Comparison of ENCODE assay signal across 16 cellular contexts in genomic region chr4:166315721-166316467, GRCh38.
DNase-seq lines count a peak whose midpoint lies in the region; ATAC-seq, FAIRE-seq and TF ChIP-seq lines count a peak whose summit lies in the region.
"Had no signal": no experiment of that assay in that cellular context is flagged by ENCODE, and none has a peak within 500 bp of the region (broad histone marks: within the 10 kb centered on the region; RNA-seq: fewer than 3 reads in every experiment).

No MANE protein-coding gene starts in this region.

- H3K23ac ChIP-seq in H1 (ENCODE audit: insufficient read length) (no peak overlapping the region), mesendoderm (ENCODE audit: low read length) (peak overlapping the region; percentile 19)

- no peak for FAIRE-seq in H1 (lab: Jason Lieb, UNC)
- FAIRE-seq: GM12878, GM18507 had no signal

- no peak overlapping the region for H2BK15ac ChIP-seq in H1 (ENCODE audit: low read length)
- H2BK15ac ChIP-seq in mesendoderm (replicated peaks; ENCODE audit: low read depth), result no peak overlapping the region

- H3K27ac ChIP-seq in GM23338 (ENCODE audit: low read depth) (no peak overlapping the region), H1 (ENCODE audit: low read depth, low read length) (no peak overlapping the region), mesendoderm (ENCODE audit: low read depth, low read length) (no peak overlapping the region)
- H3K27ac ChIP-seq: BLaER1 treated with 17β-estradiol and CSF1 and Interleukin-3, amounts not matched to agents 10 nM and 100 nM had no signal

- no peaks in the 10 kb centered on the region for H3F3A ChIP-seq in GM23338 (replicated peaks; ENCODE audit: low read depth)

- H2AK5ac ChIP-seq in H1 (ENCODE audit: low read depth, low read length) (no peak overlapping the region), mesendoderm (ENCODE audit: low read length) (no peak overlapping the region)

- DNase-seq in ELF-1 (ENCODE audit: low read depth, low spot score) (peak; percentile 2), GM23338 (ENCODE audit: low spot score) (peak; percentile 5), H1 (ENCODE audit: low read depth in 1 of 2, low spot score in 2 of 2) (no peak), mesendoderm (peak; percentile 14), NCI-H1417 treated with DMSO at 0.1 percent for 48 hours (lab: John Stamatoyannopoulos, UW) (no peak)
- no peak for DNase-seq in activated CD4-positive, CD25-positive, alpha-beta regulatory T cell (lab: John Stamatoyannopoulos, UW)
- no peak for DNase-seq in activated CD4-positive, alpha-beta T cell treated with anti-CD3 and anti-CD28 coated beads for 48 hours
- DNase-seq: Calu3; CD8-positive, alpha-beta T cell; DMS79 treated with DMSO at 0.1 percent for 48 hours; GOT3; H9 had no signal

- POLR2A ChIA-PET in H1 (lab: Charles Lee; ENCODE audit: partially characterized antibody), result no interaction called here

- H3K79me1 ChIP-seq in H1 (ENCODE audit: low read depth, low read length), result no peaks in the 10 kb centered on the region
- H3K79me1 ChIP-seq in mesendoderm (ENCODE audit: low read length), result no peaks in the 10 kb centered on the region

- no peak overlapping the region for H3K4me3 ChIP-seq in GM23338
- H3K4me3 ChIP-seq in H1 (ENCODE audit: extremely low read depth in 1 of 4, insufficient read depth in 2 of 4, low read depth in 3 of 4, low read length in 4 of 4), result no peak overlapping the region
- no peak overlapping the region for H3K4me3 ChIP-seq in mesendoderm (ENCODE audit: low read length)
- H3K4me3 ChIP-seq: BLaER1 treated with 17β-estradiol and CSF1 and Interleukin-3, amounts not matched to agents 10 nM and 100 nM; GM12878 had no signal

- CTCF ChIA-PET in H1 (lab: Charles Lee; ENCODE audit: partially characterized antibody), result interaction anchor here (1.1 to 3.6 kb wide), 4 partner anchors 9 to 186 kb away, joined by 3 to 14 read pairs (median 4); no protein-coding TSS in a partner anchor

- H2BK12ac ChIP-seq in H1 (ENCODE audit: low read depth, low read length), result no peak overlapping the region

- H3K9ac ChIP-seq in H1 (replicated peaks in 1 of 4; ENCODE audit: extremely low read depth in 1 of 4, low read depth in 3 of 4, low read length in 3 of 4) (no peak overlapping the region), mesendoderm (ENCODE audit: low read length) (no peak overlapping the region)
- H3K9ac ChIP-seq: BLaER1 treated with 17β-estradiol and CSF1 and Interleukin-3, amounts not matched to agents 10 nM and 100 nM had no signal

- no peak overlapping the region for H3K27ac Mint-ChIP-seq in GM23338
- H3K27ac Mint-ChIP-seq: B cell; CD8-positive, alpha-beta T cell; H9 had no signal

- no peaks in the 10 kb centered on the region; the same call in 1 of the 2 replicates for H3K23me2 ChIP-seq in H1 (ENCODE audit: low read depth, low read length)

- H2AFZ ChIP-seq in GM23338 (no peak overlapping the region), H1 (ENCODE audit: low read length) (peak overlapping the region; percentile 49; the same call in 1 of the 2 replicates)

- no peaks in the 10 kb centered on the region for H3K9me3 ChIP-seq in H1 (ENCODE audit: insufficient read depth in 2 of 2, low read depth in 1 of 2, low read length in 1 of 2)
- H3K9me3 ChIP-seq: BLaER1 treated with 17β-estradiol and CSF1 and Interleukin-3, amounts not matched to agents 10 nM and 100 nM had no signal

- no peaks in the 10 kb centered on the region for H3K27me3 ChIP-seq in GM23338 (ENCODE audit: insufficient read depth)
- no peaks in the 10 kb centered on the region for H3K27me3 ChIP-seq in H1 (replicated peaks in 1 of 4; ENCODE audit: control insufficient read depth in 3 of 4, extremely low read depth in 1 of 4, insufficient read depth in 3 of 4, low read length in 3 of 4)
- H3K27me3 ChIP-seq in mesendoderm (ENCODE audit: insufficient read depth, low read length, poor library complexity), result no peaks in the 10 kb centered on the region
- H3K27me3 ChIP-seq: BLaER1 treated with 17β-estradiol and CSF1 and Interleukin-3, amounts not matched to agents 10 nM and 100 nM had no signal

- H3K4ac ChIP-seq in H1 (replicated peaks; ENCODE audit: insufficient read length, low read depth, low read length) (no peak overlapping the region), mesendoderm (ENCODE audit: low read depth, low read length) (no peak overlapping the region)

- TF ChIP-seq RAD21 in H1 (IDR thresholded peaks at IDR 0.05 in 1 of 2, conservative IDR thresholded peaks at IDR 0.05 in 1 of 2; ENCODE audit: low read depth in 2 of 2, low read length in 2 of 2), result no peak

- H4K5ac ChIP-seq in H1 (ENCODE audit: insufficient read length, low read depth, low read length) (no peak overlapping the region), mesendoderm (ENCODE audit: low read length) (no peak overlapping the region)

- H3K4me1 Mint-ChIP-seq in GM23338, result peaks cover 2% of the 10 kb centered on the region; the same call in 1 of the 3 replicates
- H3K4me1 Mint-ChIP-seq: B cell, H9 had no signal

- H3K14ac ChIP-seq in H1 (ENCODE audit: insufficient read length), result no peak overlapping the region

- H3K4me2 ChIP-seq in GM23338 (no peak overlapping the region), H1 (ENCODE audit: insufficient read depth in 1 of 2, low read depth in 2 of 2, low read length in 2 of 2) (no peak overlapping the region), mesendoderm (ENCODE audit: low read length) (no peak overlapping the region)
- H3K4me2 ChIP-seq: BLaER1 treated with 17β-estradiol and CSF1 and Interleukin-3, amounts not matched to agents 10 nM and 100 nM had no signal

- H3K56ac ChIP-seq in H1 (replicated peaks; ENCODE audit: insufficient read length, low read depth, low read length) (no peak overlapping the region), mesendoderm (ENCODE audit: low read length) (no peak overlapping the region)

- H2BK120ac ChIP-seq in H1 (replicated peaks; ENCODE audit: low read depth, low read length) (no peak overlapping the region), mesendoderm (ENCODE audit: low read depth, low read length) (no peak overlapping the region)

- H3K4me3 Mint-ChIP-seq in GM23338, result no peak overlapping the region
- H3K4me3 Mint-ChIP-seq: B cell; CD8-positive, alpha-beta T cell; H9 had no signal

- H3K9me3 Mint-ChIP-seq in GM23338, result no peaks in the 10 kb centered on the region
- H3K9me3 Mint-ChIP-seq: H9 had no signal

- no peaks in the 10 kb centered on the region for H3K36me3 Mint-ChIP-seq in GM23338 (ENCODE audit: low read depth)
- H3K36me3 Mint-ChIP-seq: CD8-positive, alpha-beta T cell had no signal

- TF ChIP-seq EP300 in H1 (IDR thresholded peaks at IDR 0.05; ENCODE audit: borderline replicate concordance in 1 of 2, low read depth in 2 of 2, low read length in 2 of 2), result no peak

- TF ChIP-seq CTCF in GM23338 (conservative IDR thresholded peaks at IDR 0.05; ENCODE audit: low read depth in 2 of 2) (no peak), H1 (IDR thresholded peaks at IDR 0.05; ENCODE audit: control extremely low read depth in 1 of 3, insufficient read depth in 1 of 3, low read depth in 1 of 3, low read length in 3 of 3) (no peak)

- H4K20me1 ChIP-seq in GM23338 (replicated peaks; ENCODE audit: insufficient read depth) (no peaks in the 10 kb centered on the region), H1 (replicated peaks in 1 of 2; ENCODE audit: control insufficient read depth in 1 of 2, insufficient read depth in 2 of 2, low read length in 2 of 2) (no peaks in the 10 kb centered on the region)
- H4K20me1 ChIP-seq: BLaER1 treated with 17β-estradiol and CSF1 and Interleukin-3, amounts not matched to agents 10 nM and 100 nM had no signal

- H3K79me2 ChIP-seq in GM23338 (replicated peaks; ENCODE audit: insufficient read depth), result no peaks in the 10 kb centered on the region
- H3K79me2 ChIP-seq in H1 (ENCODE audit: control insufficient read depth in 1 of 2, insufficient read depth in 2 of 2, low read length in 2 of 2), result no peaks in the 10 kb centered on the region
- H3K79me2 ChIP-seq in mesendoderm (ENCODE audit: control insufficient read depth, insufficient read depth, low read length), result no peaks in the 10 kb centered on the region

- H3K27me3 Mint-ChIP-seq in GM23338 (ENCODE audit: insufficient read depth, low read depth, poor library complexity), result no peaks in the 10 kb centered on the region
- H3K27me3 Mint-ChIP-seq: B cell had no signal

- ATAC-seq in GM23338, result no peak; the same call in 2 of the 3 replicates
- ATAC-seq: CD8-positive, alpha-beta T cell; GM12878 had no signal

- H3K4me1 ChIP-seq in GM23338 (ENCODE audit: insufficient read depth) (no peaks in the 10 kb centered on the region), H1 (replicated peaks in 1 of 4; ENCODE audit: control insufficient read depth in 3 of 4, insufficient read depth in 4 of 4, low read length in 3 of 4) (no peaks in the 10 kb centered on the region), mesendoderm (ENCODE audit: control insufficient read depth, low read depth, low read length) (peaks cover 3% of the 10 kb centered on the region)

- H3K18ac ChIP-seq in H1 (ENCODE audit: extremely low read depth, low read length), result no peak overlapping the region
- H3K18ac ChIP-seq in mesendoderm (ENCODE audit: low read length), result no peak overlapping the region

- no peak overlapping the region for H2BK5ac ChIP-seq in H1 (ENCODE audit: low read depth, low read length)
- no peak overlapping the region for H2BK5ac ChIP-seq in mesendoderm (ENCODE audit: low read length)

- no peak overlapping the region for H2BK20ac ChIP-seq in H1 (ENCODE audit: low read length)

- H3K36me3 ChIP-seq in GM23338 (ENCODE audit: insufficient read depth), result no peaks in the 10 kb centered on the region
- no peaks in the 10 kb centered on the region for H3K36me3 ChIP-seq in H1 (ENCODE audit: control insufficient read depth in 2 of 4, insufficient read depth in 4 of 4, low read length in 3 of 4)
- H3K36me3 ChIP-seq in mesendoderm (ENCODE audit: control insufficient read depth, insufficient read depth, low read length), result no peaks in the 10 kb centered on the region
- H3K36me3 ChIP-seq: BLaER1 treated with 17β-estradiol and CSF1 and Interleukin-3, amounts not matched to agents 10 nM and 100 nM had no signal

- no peaks in the 10 kb centered on the region for H3K9me2 ChIP-seq in GM23338 (ENCODE audit: insufficient read depth)

- no peak for TF ChIP-seq POLR2A in H1 (IDR thresholded peaks at IDR 0.05; ENCODE audit: control extremely low read depth in 1 of 2, low read depth in 2 of 2, low read length in 2 of 2)

- H4K8ac ChIP-seq in H1 (ENCODE audit: extremely low read depth, insufficient read depth, low read length), result no peak overlapping the region
- no peak overlapping the region for H4K8ac ChIP-seq in mesendoderm (ENCODE audit: low read depth, low read length)

- WGBS in H1 (ENCODE audit: extremely low coverage in 1 of 2, insufficient coverage in 1 of 2, insufficient read length in 1 of 2, insufficient replicate concordance in 2 of 2, low coverage in 1 of 2, low lambda C conversion rate in 2 of 2, missing lambda C conversion rate in 1 of 2), 2 experiments, result 94% methylated on average over 11 of the region's 11 CpGs; no CpG with 5 or more reads in 1 of the 2 experiments
- no CpG with 5 or more reads among the region's 11 CpGs for WGBS in mesendoderm (ENCODE audit: extremely low coverage, insufficient coverage, low lambda C conversion rate)

- no peak overlapping the region for H4K91ac ChIP-seq in H1 (replicated peaks; ENCODE audit: insufficient read length, low read length)

TF ChIP-seq in GM23338, 12 proteins besides CTCF, POLR2A, EP300 and RAD21 (continues in another document):
- no peak for TF ChIP-seq EZH2phosphoT487 (IDR thresholded peaks at IDR 0.05; ENCODE audit: unreplicated experiment)

TF ChIP-seq in H1, 55 proteins besides CTCF, POLR2A, EP300 and RAD21 (continues in another document):
- TF ChIP-seq SUZ12 (IDR thresholded peaks at IDR 0.05; ENCODE audit: low read length), result no peak

Comparison
In these comparisons a context has a peak if more than half of its experiments do, and no peak if none do; other contexts are left out.
1. DNase-seq: peak in ELF-1 (single experiment), GM23338 (single experiment) and mesendoderm (single experiment); none in H1 (0 of 2), activated CD4-positive, CD25-positive, alpha-beta regulatory T cell (0 of 4), activated CD4-positive, alpha-beta T cell treated with anti-CD3 and anti-CD28 coated beads for 48 hours (single experiment) and NCI-H1417 treated with DMSO at 0.1 percent for 48 hours (single experiment).